9 cellular contexts compared by ENCODE assay signal in the genomic region with DNA sequence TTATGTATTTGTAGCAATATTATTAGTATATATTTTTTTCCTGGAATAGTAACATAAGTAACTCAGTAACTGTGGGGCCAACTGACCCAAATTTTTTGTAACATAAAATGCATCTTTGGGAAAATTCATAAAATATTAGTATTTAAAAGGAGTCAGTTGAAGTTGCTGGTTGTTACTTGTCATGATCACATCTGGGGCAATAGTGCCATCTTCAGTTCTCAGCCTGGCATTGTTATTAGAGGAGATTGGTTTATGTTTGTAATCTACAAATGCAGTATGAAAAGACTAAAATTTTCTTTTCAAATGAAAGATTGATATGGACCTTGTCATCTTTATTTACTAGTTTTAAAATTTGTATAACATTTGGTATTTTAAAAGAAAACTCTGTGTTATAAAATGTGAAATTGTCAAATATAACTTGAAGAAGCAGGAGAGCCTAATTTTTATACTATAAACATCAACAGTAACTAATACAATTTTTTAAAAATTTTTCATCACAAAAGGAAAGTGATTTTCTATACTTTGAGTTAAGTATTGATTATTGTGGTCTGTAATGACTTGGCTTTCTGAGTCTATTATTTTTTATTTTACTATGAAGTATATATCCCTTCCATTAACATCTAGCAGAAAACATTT. TPM values are rescaled to one million over a fixed set of nuclear protein-coding genes. Genes with fewer than 3 reads are reported as not detected.
DNase-seq lines count a peak whose midpoint lies in the region; ATAC-seq and TF ChIP-seq lines count a peak whose summit lies in the region.
"Had no signal": no experiment of that assay in that cellular context is flagged by ENCODE, and none has a peak within 500 bp of the region (broad histone marks: within the 10 kb centered on the region; RNA-seq: fewer than 3 reads in every experiment).

No MANE protein-coding gene starts in this region.

- no peaks in the 10 kb centered on the region for H3K79me2 ChIP-seq in GM23338 (replicated peaks; ENCODE audit: insufficient read depth)

- H3K27ac ChIP-seq in GM23338 (ENCODE audit: low read depth), result no peak overlapping the region

- H3K9me3 Mint-ChIP-seq in GM23338, result no peaks in the 10 kb centered on the region
- no peaks in the 10 kb centered on the region for H3K9me3 Mint-ChIP-seq in natural killer cell treated with Interleukin-12 subunit alpha and Interleukin-12 subunit beta and Interleukin-15 and Interleukin-18, amount 100 ng/mL, for 72 hours
- H3K9me3 Mint-ChIP-seq: activated B cell treated with CpG ODN at 0.5 μM for 24 hours had no signal

- no peaks in the 10 kb centered on the region for H3K4me1 ChIP-seq in GM23338 (ENCODE audit: insufficient read depth)

- TF ChIP-seq CTCF in GM23338 (conservative IDR thresholded peaks at IDR 0.05; ENCODE audit: low read depth in 2 of 2) (peak; percentile 74 to 75), WI38 (IDR thresholded peaks at IDR 0.05; ENCODE audit: low read depth, low read length) (peak; percentile 24; the same call in 1 of the 2 replicates)

- ATAC-seq in GM23338 (no peak), HG03442 (IDR thresholded peaks at IDR 0.05; ENCODE audit: unreplicated experiment) (no peak), GM21723 (IDR thresholded peaks at IDR 0.05; ENCODE audit: unreplicated experiment) (no peak)
- no peak for ATAC-seq in natural killer cell treated with Interleukin-12 subunit alpha and Interleukin-12 subunit beta and Interleukin-15 and Interleukin-18, amount 100 ng/mL, for 72 hours

- H3K4me1 Mint-ChIP-seq in GM23338, result peaks cover 3% of the 10 kb centered on the region; the same call in 2 of the 3 replicates
- no peaks in the 10 kb centered on the region for H3K4me1 Mint-ChIP-seq in natural killer cell treated with Interleukin-12 subunit alpha and Interleukin-12 subunit beta and Interleukin-15 and Interleukin-18, amount 100 ng/mL, for 72 hours (ENCODE audit: low read depth in 2 of 2)
- H3K4me1 Mint-ChIP-seq: activated B cell treated with CpG ODN at 0.5 μM for 24 hours had no signal

- no peaks in the 10 kb centered on the region for H4K20me1 ChIP-seq in GM23338 (replicated peaks; ENCODE audit: insufficient read depth)

- H3K36me3 ChIP-seq in GM23338 (ENCODE audit: insufficient read depth), result no peaks in the 10 kb centered on the region

- H3K4me3 Mint-ChIP-seq in GM23338, result no peak overlapping the region
- no peak overlapping the region for H3K4me3 Mint-ChIP-seq in natural killer cell treated with Interleukin-12 subunit alpha and Interleukin-12 subunit beta and Interleukin-15 and Interleukin-18, amount 100 ng/mL, for 72 hours
- H3K4me3 Mint-ChIP-seq: activated B cell treated with CpG ODN at 0.5 μM for 24 hours had no signal

- DNase-seq in DMS53 (lab: John Stamatoyannopoulos, UW) (peak; percentile 70), GM23338 (ENCODE audit: low spot score) (peak; percentile 54), NCI-H1417 (lab: John Stamatoyannopoulos, UW) (peak; percentile 1 to 89 (median 58)), kidney glomerular epithelial cell (lab: John Stamatoyannopoulos, UW) (peak; percentile 20)
- no peak for DNase-seq in natural killer cell treated with Interleukin-12 subunit alpha and Interleukin-12 subunit beta and Interleukin-15 and Interleukin-18, amount 100 ng/mL, for 72 hours (ENCODE audit: low spot score)
- DNase-seq: activated B cell treated with CpG ODN at 0.5 μM for 24 hours had no signal

- no peak overlapping the region for H3K27ac Mint-ChIP-seq in GM23338
- H3K27ac Mint-ChIP-seq in natural killer cell treated with Interleukin-12 subunit alpha and Interleukin-12 subunit beta and Interleukin-15 and Interleukin-18, amount 100 ng/mL, for 72 hours, result no peak overlapping the region
- H3K27ac Mint-ChIP-seq: activated B cell treated with CpG ODN at 0.5 μM for 24 hours had no signal

- H3K4me3 ChIP-seq in GM23338 (no peak overlapping the region), WI38 (ENCODE audit: low read depth, low read length) (no peak overlapping the region)

- H3K9me2 ChIP-seq in GM23338 (ENCODE audit: insufficient read depth), result no peaks in the 10 kb centered on the region

- H3K27me3 ChIP-seq in GM23338 (ENCODE audit: insufficient read depth), result no peaks in the 10 kb centered on the region

- no peak overlapping the region for H2AFZ ChIP-seq in GM23338

- H3F3A ChIP-seq in GM23338 (replicated peaks; ENCODE audit: low read depth), result no peaks in the 10 kb centered on the region

- no peak overlapping the region for H3K4me2 ChIP-seq in GM23338

- no peaks in the 10 kb centered on the region for H3K27me3 Mint-ChIP-seq in GM23338 (ENCODE audit: insufficient read depth, low read depth, poor library complexity)
- H3K27me3 Mint-ChIP-seq in natural killer cell treated with Interleukin-12 subunit alpha and Interleukin-12 subunit beta and Interleukin-15 and Interleukin-18, amount 100 ng/mL, for 72 hours, result no peaks in the 10 kb centered on the region
- H3K27me3 Mint-ChIP-seq: activated B cell treated with CpG ODN at 0.5 μM for 24 hours had no signal

- H3K36me3 Mint-ChIP-seq in GM23338 (ENCODE audit: low read depth), result no peaks in the 10 kb centered on the region
- no peaks in the 10 kb centered on the region for H3K36me3 Mint-ChIP-seq in natural killer cell treated with Interleukin-12 subunit alpha and Interleukin-12 subunit beta and Interleukin-15 and Interleukin-18, amount 100 ng/mL, for 72 hours

TF ChIP-seq in GM23338, 12 proteins besides CTCF, POLR2A, EP300 and RAD21 (continues in another document):
- TF ChIP-seq, protein P1, sequence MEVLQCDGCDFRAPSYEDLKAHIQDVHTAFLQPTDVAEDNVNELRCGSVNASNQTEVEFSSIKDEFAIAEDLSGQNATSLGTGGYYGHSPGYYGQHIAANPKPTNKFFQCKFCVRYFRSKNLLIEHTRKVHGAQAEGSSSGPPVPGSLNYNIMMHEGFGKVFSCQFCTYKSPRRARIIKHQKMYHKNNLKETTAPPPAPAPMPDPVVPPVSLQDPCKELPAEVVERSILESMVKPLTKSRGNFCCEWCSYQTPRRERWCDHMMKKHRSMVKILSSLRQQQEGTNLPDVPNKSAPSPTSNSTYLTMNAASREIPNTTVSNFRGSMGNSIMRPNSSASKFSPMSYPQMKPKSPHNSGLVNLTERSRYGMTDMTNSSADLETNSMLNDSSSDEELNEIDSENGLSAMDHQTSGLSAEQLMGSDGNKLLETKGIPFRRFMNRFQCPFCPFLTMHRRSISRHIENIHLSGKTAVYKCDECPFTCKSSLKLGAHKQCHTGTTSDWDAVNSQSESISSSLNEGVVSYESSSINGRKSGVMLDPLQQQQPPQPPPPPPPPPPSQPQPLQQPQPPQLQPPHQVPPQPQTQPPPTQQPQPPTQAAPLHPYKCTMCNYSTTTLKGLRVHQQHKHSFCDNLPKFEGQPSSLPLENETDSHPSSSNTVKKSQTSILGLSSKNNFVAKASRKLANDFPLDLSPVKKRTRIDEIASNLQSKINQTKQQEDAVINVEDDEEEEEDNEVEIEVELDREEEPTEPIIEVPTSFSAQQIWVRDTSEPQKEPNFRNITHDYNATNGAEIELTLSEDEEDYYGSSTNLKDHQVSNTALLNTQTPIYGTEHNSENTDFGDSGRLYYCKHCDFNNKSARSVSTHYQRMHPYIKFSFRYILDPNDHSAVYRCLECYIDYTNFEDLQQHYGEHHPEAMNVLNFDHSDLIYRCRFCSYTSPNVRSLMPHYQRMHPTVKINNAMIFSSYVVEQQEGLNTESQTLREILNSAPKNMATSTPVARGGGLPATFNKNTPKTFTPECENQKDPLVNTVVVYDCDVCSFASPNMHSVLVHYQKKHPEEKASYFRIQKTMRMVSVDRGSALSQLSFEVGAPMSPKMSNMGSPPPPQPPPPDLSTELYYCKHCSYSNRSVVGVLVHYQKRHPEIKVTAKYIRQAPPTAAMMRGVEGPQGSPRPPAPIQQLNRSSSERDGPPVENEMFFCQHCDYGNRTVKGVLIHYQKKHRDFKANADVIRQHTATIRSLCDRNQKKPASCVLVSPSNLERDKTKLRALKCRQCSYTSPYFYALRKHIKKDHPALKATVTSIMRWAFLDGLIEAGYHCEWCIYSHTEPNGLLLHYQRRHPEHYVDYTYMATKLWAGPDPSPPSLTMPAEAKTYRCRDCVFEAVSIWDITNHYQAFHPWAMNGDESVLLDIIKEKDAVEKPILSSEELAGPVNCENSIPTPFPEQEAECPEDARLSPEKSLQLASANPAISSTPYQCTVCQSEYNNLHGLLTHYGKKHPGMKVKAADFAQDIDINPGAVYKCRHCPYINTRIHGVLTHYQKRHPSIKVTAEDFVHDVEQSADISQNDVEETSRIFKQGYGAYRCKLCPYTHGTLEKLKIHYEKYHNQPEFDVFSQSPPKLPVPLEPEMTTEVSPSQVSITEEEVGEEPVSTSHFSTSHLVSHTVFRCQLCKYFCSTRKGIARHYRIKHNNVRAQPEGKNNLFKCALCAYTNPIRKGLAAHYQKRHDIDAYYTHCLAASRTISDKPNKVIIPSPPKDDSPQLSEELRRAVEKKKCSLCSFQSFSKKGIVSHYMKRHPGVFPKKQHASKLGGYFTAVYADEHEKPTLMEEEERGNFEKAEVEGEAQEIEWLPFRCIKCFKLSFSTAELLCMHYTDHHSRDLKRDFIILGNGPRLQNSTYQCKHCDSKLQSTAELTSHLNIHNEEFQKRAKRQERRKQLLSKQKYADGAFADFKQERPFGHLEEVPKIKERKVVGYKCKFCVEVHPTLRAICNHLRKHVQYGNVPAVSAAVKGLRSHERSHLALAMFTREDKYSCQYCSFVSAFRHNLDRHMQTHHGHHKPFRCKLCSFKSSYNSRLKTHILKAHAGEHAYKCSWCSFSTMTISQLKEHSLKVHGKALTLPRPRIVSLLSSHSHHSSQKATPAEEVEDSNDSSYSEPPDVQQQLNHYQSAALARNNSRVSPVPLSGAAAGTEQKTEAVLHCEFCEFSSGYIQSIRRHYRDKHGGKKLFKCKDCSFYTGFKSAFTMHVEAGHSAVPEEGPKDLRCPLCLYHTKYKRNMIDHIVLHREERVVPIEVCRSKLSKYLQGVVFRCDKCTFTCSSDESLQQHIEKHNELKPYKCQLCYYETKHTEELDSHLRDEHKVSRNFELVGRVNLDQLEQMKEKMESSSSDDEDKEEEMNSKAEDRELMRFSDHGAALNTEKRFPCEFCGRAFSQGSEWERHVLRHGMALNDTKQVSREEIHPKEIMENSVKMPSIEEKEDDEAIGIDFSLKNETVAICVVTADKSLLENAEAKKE (CRISPR knock-in tag; IDR thresholded peaks at IDR 0.05), result no peak
- no peak for TF ChIP-seq EZH2phosphoT487 (IDR thresholded peaks at IDR 0.05; ENCODE audit: unreplicated experiment)
- no peak for TF ChIP-seq ZNF331 (CRISPR knock-in tag; IDR thresholded peaks at IDR 0.05; ENCODE audit: low read depth)
- TF ChIP-seq POLR2AphosphoS5 (IDR thresholded peaks at IDR 0.05; ENCODE audit: low read depth), result no peak

RNA-seq across cellular contexts. Expression of gene MLF1, which starts 38.8 kb away (rescaled TPM):
- total RNA-seq in GM23338 (2014; rRNA removed; shearing (Covaris generic)), result 36.6 and 40.3 TPM in 2 replicates
- polyA plus RNA-seq in GM23338 (2016; fragmentation: Nextera tagmentation; extraction: Ambion mirVana), result 55.0 and 63.6 TPM in 2 replicates
- total RNA-seq in natural killer cell treated with Interleukin-12 subunit alpha and Interleukin-12 subunit beta and Interleukin-15 and Interleukin-18, amount 100 ng/mL, for 72 hours, result under 1 TPM; 0.67 to 0.86 TPM
- total RNA-seq: activated B cell treated with CpG ODN at 0.5 μM for 24 hours had no signal

Comparison
In these comparisons a context has a peak if more than half of its experiments do, and no peak if none do; other contexts are left out.
1. RNA of gene MLF1, which starts 38.8 kb away (total RNA-seq): 36.6 to 40.3 TPM in GM23338; 0.67 to 0.86 TPM in natural killer cell treated with Interleukin-12 subunit alpha and Interleukin-12 subunit beta and Interleukin-15 and Interleukin-18, amount 100 ng/mL, for 72 hours; every median in the first group is over 10 times any median in the second.